In the genomic region with DNA sequence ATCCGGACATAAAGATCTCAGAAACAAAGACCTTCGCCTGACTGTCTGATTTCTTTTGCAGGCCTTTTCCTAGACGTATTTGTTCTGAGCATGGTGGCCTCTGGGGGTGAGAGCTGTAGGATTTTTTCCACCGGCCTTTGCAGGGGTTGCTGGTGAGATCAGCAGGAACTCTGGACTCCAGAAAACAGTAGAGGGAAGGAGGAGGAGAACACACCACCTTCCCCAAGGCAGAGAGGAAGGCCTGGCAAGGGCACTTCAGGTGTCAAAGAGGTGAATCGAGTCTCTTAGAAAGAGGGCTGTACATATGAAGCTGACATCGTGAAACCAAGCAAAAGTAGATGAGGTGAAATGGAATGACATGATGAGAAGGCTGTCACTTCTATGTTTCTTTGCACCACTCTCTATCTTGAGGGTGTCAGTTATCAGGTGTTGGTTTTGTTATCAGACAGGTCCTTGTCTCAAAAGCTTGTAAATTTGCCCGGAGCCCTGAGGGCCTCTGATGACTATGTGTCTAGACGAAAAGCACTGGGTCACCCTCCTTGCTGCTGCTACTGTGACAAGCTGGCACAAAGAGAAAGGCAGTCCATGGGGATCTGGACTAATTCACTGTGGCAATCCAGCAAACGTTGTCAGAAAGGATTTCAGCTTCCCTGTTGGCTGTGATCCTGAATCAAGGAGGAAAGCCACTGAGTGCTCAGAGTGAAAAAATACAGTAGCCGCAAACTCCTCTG, we compare ENCODE assay signal across 15 cellular contexts.
"Had no signal": no experiment of that assay in that cellular context is flagged by ENCODE, and none has a peak within 500 bp of the region (broad histone marks: within the 10 kb centered on the region; RNA-seq: fewer than 3 reads in every experiment).

No MANE protein-coding gene starts in this region.

- DNase-seq: activated CD4-positive, alpha-beta T cell treated with anti-CD3 and anti-CD28 coated beads for 4 hours; activated CD8-positive, alpha-beta memory T cell treated with anti-CD3 and anti-CD28 coated beads, Interleukin-2, amount 50 U/mL, for 48 hours; activated CD8-positive, alpha-beta T cell treated with anti-CD3 and anti-CD28 coated beads, Interleukin-2, amount 10 ng/mL, durations not matched to agents 7 days and 5 days; activated naive CD8-positive, alpha-beta T cell treated with anti-CD3 and anti-CD28 coated beads, Interleukin-2, amount 10 ng/mL, durations not matched to agents 7 days and 5 days; anterior cingulate cortex; dorsolateral prefrontal cortex; esophagus squamous epithelium; foreskin fibroblast; head of caudate nucleus; posterior cingulate gyrus; right cardiac atrium; T1000; thyroid gland; uterus had no signal

- H3K4me1 Mint-ChIP-seq: activated naive CD8-positive, alpha-beta T cell treated with anti-CD3 and anti-CD28 coated beads, Interleukin-2, amount 10 ng/mL, durations not matched to agents 7 days and 5 days; stimulated activated effector memory CD8-positive, alpha-beta T cell treated with anti-CD3 and anti-CD28 coated beads, Interleukin-12 subunit alpha, Interleukin-12 subunit beta, amount 100 ng/mL, for 72 hours had no signal

- ATAC-seq: activated CD8-positive, alpha-beta T cell treated with anti-CD3 and anti-CD28 coated beads, Interleukin-2, amount 10 ng/mL, durations not matched to agents 7 days and 5 days; stimulated activated effector memory CD8-positive, alpha-beta T cell treated with anti-CD3 and anti-CD28 coated beads, Interleukin-12 subunit alpha, Interleukin-12 subunit beta, amount 100 ng/mL, for 72 hours had no signal

- H3K4me3 Mint-ChIP-seq: activated CD8-positive, alpha-beta T cell treated with anti-CD3 and anti-CD28 coated beads, Interleukin-2, amount 10 ng/mL, durations not matched to agents 7 days and 5 days; activated naive CD8-positive, alpha-beta T cell treated with anti-CD3 and anti-CD28 coated beads, Interleukin-2, amount 10 ng/mL, durations not matched to agents 7 days and 5 days; stimulated activated effector memory CD8-positive, alpha-beta T cell treated with anti-CD3 and anti-CD28 coated beads, Interleukin-12 subunit alpha, Interleukin-12 subunit beta, amount 100 ng/mL, for 72 hours had no signal

- H3K9me3 Mint-ChIP-seq: activated naive CD8-positive, alpha-beta T cell treated with anti-CD3 and anti-CD28 coated beads, Interleukin-2, amount 10 ng/mL, durations not matched to agents 7 days and 5 days; stimulated activated effector memory CD8-positive, alpha-beta T cell treated with anti-CD3 and anti-CD28 coated beads, Interleukin-12 subunit alpha, Interleukin-12 subunit beta, amount 100 ng/mL, for 72 hours had no signal

- H3K36me3 Mint-ChIP-seq: activated naive CD8-positive, alpha-beta T cell treated with anti-CD3 and anti-CD28 coated beads, Interleukin-2, amount 10 ng/mL, durations not matched to agents 7 days and 5 days; stimulated activated effector memory CD8-positive, alpha-beta T cell treated with anti-CD3 and anti-CD28 coated beads, Interleukin-12 subunit alpha, Interleukin-12 subunit beta, amount 100 ng/mL, for 72 hours had no signal

- H3K27ac Mint-ChIP-seq: activated CD8-positive, alpha-beta T cell treated with anti-CD3 and anti-CD28 coated beads, Interleukin-2, amount 10 ng/mL, durations not matched to agents 7 days and 5 days; activated naive CD8-positive, alpha-beta T cell treated with anti-CD3 and anti-CD28 coated beads, Interleukin-2, amount 10 ng/mL, durations not matched to agents 7 days and 5 days; stimulated activated effector memory CD8-positive, alpha-beta T cell treated with anti-CD3 and anti-CD28 coated beads, Interleukin-12 subunit alpha, Interleukin-12 subunit beta, amount 100 ng/mL, for 72 hours had no signal
